23 cellular contexts compared by ENCODE assay signal in the genomic region with DNA sequence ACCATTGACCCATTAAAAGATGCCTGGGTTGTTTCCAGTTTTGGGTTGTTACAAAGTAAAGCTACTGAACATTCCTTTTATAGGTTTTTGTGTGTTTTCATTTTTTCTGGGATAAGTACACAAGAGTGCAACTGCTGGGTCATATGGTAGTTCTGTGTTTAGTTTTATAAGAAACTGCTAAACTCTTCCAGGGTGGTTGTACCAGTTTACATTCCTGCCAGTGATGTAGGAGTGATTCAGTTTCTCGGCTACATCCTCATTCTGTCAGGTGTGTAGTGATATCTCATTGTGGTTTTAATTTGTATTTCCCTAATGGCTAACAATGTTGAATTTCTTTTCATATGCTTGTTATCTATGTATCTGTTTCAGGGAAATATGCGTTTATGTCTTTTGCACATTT. TPM values are rescaled to one million over a fixed set of nuclear protein-coding genes. Genes with fewer than 3 reads are reported as not detected.
A peak's percentile ranks its signal among the peaks of the same experiment; 100 is the strongest.
DNase-seq lines count a peak whose midpoint lies in the region; ATAC-seq, FAIRE-seq and TF ChIP-seq lines count a peak whose summit lies in the region.
"Had no signal": no experiment of that assay in that cellular context is flagged by ENCODE, and none has a peak within 500 bp of the region (broad histone marks: within the 10 kb centered on the region; RNA-seq: fewer than 3 reads in every experiment).

No MANE protein-coding gene starts in this region.

- no peaks in the 10 kb centered on the region for H3K9me3 ChIP-seq in PC-3 (ENCODE audit: low read length)
- H3K9me3 ChIP-seq in keratinocyte (ENCODE audit: control insufficient read depth, low read depth, low read length) = no peaks in the 10 kb centered on the region
- H3K9me3 ChIP-seq: BLaER1, Caco-2 had no signal

- H3K4me1 ChIP-seq in PC-3 (ENCODE audit: insufficient read depth, low read length) (peaks cover 17% of the 10 kb centered on the region; the same call in 1 of the 2 replicates), keratinocyte (ENCODE audit: control insufficient read depth, extremely low read depth, insufficient read depth, low read length) (peaks cover 26% of the 10 kb centered on the region)

- TF ChIP-seq CTCF in PC-3 (conservative IDR thresholded peaks at IDR 0.05; ENCODE audit: low read depth, low read length) (no peak), keratinocyte (optimal IDR thresholded peaks at IDR 0.05 in 1 of 3, IDR thresholded peaks at IDR 0.05 in 1 of 3, conservative IDR thresholded peaks at IDR 0.05 in 1 of 3; ENCODE audit: extremely low read depth in 1 of 3, insufficient read depth in 2 of 3, low read length in 3 of 3) (no peak), GM10248 (IDR thresholded peaks at IDR 0.05; ENCODE audit: control extremely low read depth, extremely low read depth, low read depth, missing control alignments) (no peak)

- CTCF ChIA-PET in PC-3 (lab: Charles Lee) (no interaction called here), GM10248 (lab: Yijun Ruan, JAX) (interaction anchor here (1.1 to 2.7 kb wide), 2 partner anchors 14 to 36 kb away, joined by 3 to 9 read pairs; no protein-coding TSS in a partner anchor)

- no peaks in the 10 kb centered on the region for H3K9me1 ChIP-seq in keratinocyte (ENCODE audit: control insufficient read depth, extremely low read depth, insufficient read depth, low read length)

- H2AFZ ChIP-seq in PC-3 (ENCODE audit: low read length) (no peak overlapping the region), keratinocyte (ENCODE audit: control insufficient read depth, low read length) (no peak overlapping the region)
- H2AFZ ChIP-seq: GM23248 had no signal

- no peaks in the 10 kb centered on the region for H3K9me2 ChIP-seq in PC-3 (replicated peaks; ENCODE audit: low read length)

- peaks cover 7% of the 10 kb centered on the region for H3K79me2 ChIP-seq in PC-3 (ENCODE audit: low read length)
- peaks cover 6% of the 10 kb centered on the region for H3K79me2 ChIP-seq in keratinocyte (ENCODE audit: control insufficient read depth, insufficient read depth, low read length)

- intact Hi-C loops in PC-3 (cut with micrococcal nuclease) = no loop called here

- no peak overlapping the region for H3K27ac ChIP-seq in PC-3 (ENCODE audit: low read length)
- H3K27ac ChIP-seq in epithelial cell of prostate = peak overlapping the region; percentile 9
- no peak overlapping the region for H3K27ac ChIP-seq in keratinocyte (ENCODE audit: control insufficient read depth, insufficient read depth, low read length)
- H3K27ac ChIP-seq: BLaER1, C4-2B, GM23248 had no signal

- no peaks in the 10 kb centered on the region for H3K36me3 ChIP-seq in PC-3 (ENCODE audit: low read depth, low read length)
- H3K36me3 ChIP-seq in keratinocyte (ENCODE audit: control insufficient read depth in 2 of 2, extremely low read depth in 1 of 2, insufficient read depth in 2 of 2, low read length in 2 of 2) = no peaks in the 10 kb centered on the region
- H3K36me3 ChIP-seq: BLaER1 had no signal

- H3K9ac ChIP-seq in PC-3 (ENCODE audit: low read length) (no peak overlapping the region), keratinocyte (ENCODE audit: control insufficient read depth, extremely low read depth, insufficient read depth, low read length) (no peak overlapping the region)
- H3K9ac ChIP-seq: BLaER1, GM23248 had no signal

- no peaks in the 10 kb centered on the region for H3K27me3 ChIP-seq in PC-3 (ENCODE audit: low read length)
- no peaks in the 10 kb centered on the region for H3K27me3 ChIP-seq in keratinocyte (ENCODE audit: control insufficient read depth, extremely low read depth, insufficient read depth, low read length)

- DNase-seq in M059J (ENCODE audit: low read depth) = peak; percentile 8
- peak; percentile 56 for DNase-seq in PC-3
- no peak for DNase-seq in epithelial cell of prostate (ENCODE audit: low read depth, low spot score)
- no peak for DNase-seq in keratinocyte (ENCODE audit: low read depth, low spot score)
- no peak for DNase-seq in GM10248 (ENCODE audit: extremely low spot score)
- no peak for DNase-seq in AML-193 (lab: John Stamatoyannopoulos, UW)
- DNase-seq in medulla oblongata (ENCODE audit: extremely low spot score) = no peak
- DNase-seq: Caco-2; CD4-positive, CD25-positive, alpha-beta regulatory T cell; CD8-positive, alpha-beta T cell; DMS153; DND-41; EL; GDM1; GM23248; H7; HCEC 1CT had no signal

- no peaks in the 10 kb centered on the region for H4K20me1 ChIP-seq in PC-3 (ENCODE audit: low read length)
- no peaks in the 10 kb centered on the region for H4K20me1 ChIP-seq in keratinocyte (ENCODE audit: control insufficient read depth, extremely low read depth, insufficient read depth, low read length)
- H4K20me1 ChIP-seq: BLaER1 had no signal

- FAIRE-seq in keratinocyte (lab: Jason Lieb, UNC) = peak; percentile 60
- FAIRE-seq: GM12891, GM18507, H1 had no signal

- POLR2A ChIA-PET in PC-3 (lab: Charles Lee; ENCODE audit: unreplicated experiment) = no interaction called here
- POLR2A ChIA-PET in GM10248 (lab: Yijun Ruan, JAX) = interaction anchor here (0.6 kb wide), 1 partner anchor 44 kb away, joined by 3 read pairs; no protein-coding TSS in a partner anchor

- ATAC-seq in PC-3 (no peak), GM19351 (IDR thresholded peaks at IDR 0.05; ENCODE audit: unreplicated experiment) (no peak)
- ATAC-seq: CD8-positive, alpha-beta T cell had no signal

- no peaks in the 10 kb centered on the region for H3F3A ChIP-seq in PC-3 (ENCODE audit: low read length, unreplicated experiment)

- H3K4me3 ChIP-seq in PC-3 (ENCODE audit: low read length) (no peak overlapping the region), keratinocyte (ENCODE audit: control insufficient read depth in 2 of 3, extremely low read depth in 1 of 3, insufficient read depth in 2 of 3, low read depth in 1 of 3, low read length in 3 of 3) (no peak overlapping the region)
- H3K4me3 ChIP-seq: BLaER1, GM23248 had no signal

- H3K4me2 ChIP-seq in PC-3 (ENCODE audit: low read length) = no peak overlapping the region
- no peak overlapping the region for H3K4me2 ChIP-seq in keratinocyte (ENCODE audit: control insufficient read depth, extremely low read depth, insufficient read depth, low read depth, low read length)
- H3K4me2 ChIP-seq: BLaER1 had no signal

- BruUV-seq in PC-3 (replicated peaks; lab: Mats Ljungman, UMichigan) = no TSS peak

- dilution Hi-C loops in keratinocyte (cut with MboI; ENCODE audit: extremely low pct_ligation_motif_present, low sequenced_read_pairs) = no loop called here

RNA-seq across cellular contexts. Expression of a gene that starts 58.5 kb away (rescaled TPM):
- total RNA-seq in M059J (2014; rRNA removed; shearing (Covaris generic)) = 5.3 and 7.9 TPM in 2 replicates
- 3.0 and 7.3 TPM in 2 replicates for total RNA-seq in PC-3 (2014; rRNA removed)
- polyA plus RNA-seq in keratinocyte = 5.5 to 8.2 TPM (median 7.7 TPM) in 3 replicates
- 2.8 TPM for polyA plus RNA-seq in keratinocyte (2011; ENCODE audit: low read depth)
- 3.9 and 8.2 TPM in 2 replicates for polyA plus RNA-seq in keratinocyte (2011; cell fraction: cytosol; rRNA removed)
- 10.2 and 12.3 TPM in 2 replicates for polyA plus RNA-seq in keratinocyte (2011; cell fraction: nucleus; rRNA removed)
- polyA plus RNA-seq in keratinocyte (2012; ENCODE audit: low replicate concordance) = 2.8 and 3.4 TPM in 2 replicates
- polyA minus RNA-seq in keratinocyte = 7.2 to 16.1 TPM (median 10.2 TPM) in 3 replicates
- polyA minus RNA-seq in keratinocyte (2011; cell fraction: cytosol; rRNA and poly(A)+ RNA removed) = 7.5 TPM
- polyA minus RNA-seq in keratinocyte (2011; cell fraction: nucleus; rRNA and poly(A)+ RNA removed) = 16.7 and 34.3 TPM in 2 replicates

Comparison
In these comparisons a context has a peak if more than half of its experiments do, and no peak if none do; other contexts are left out.
1. DNase-seq: peak in M059J (single experiment) and PC-3 (single experiment); none in epithelial cell of prostate (single experiment), keratinocyte (single experiment), GM10248 (single experiment), AML-193 (0 of 2) and medulla oblongata (single experiment).